ENCODE assay signal across 8 cellular contexts in the genomic region with DNA sequence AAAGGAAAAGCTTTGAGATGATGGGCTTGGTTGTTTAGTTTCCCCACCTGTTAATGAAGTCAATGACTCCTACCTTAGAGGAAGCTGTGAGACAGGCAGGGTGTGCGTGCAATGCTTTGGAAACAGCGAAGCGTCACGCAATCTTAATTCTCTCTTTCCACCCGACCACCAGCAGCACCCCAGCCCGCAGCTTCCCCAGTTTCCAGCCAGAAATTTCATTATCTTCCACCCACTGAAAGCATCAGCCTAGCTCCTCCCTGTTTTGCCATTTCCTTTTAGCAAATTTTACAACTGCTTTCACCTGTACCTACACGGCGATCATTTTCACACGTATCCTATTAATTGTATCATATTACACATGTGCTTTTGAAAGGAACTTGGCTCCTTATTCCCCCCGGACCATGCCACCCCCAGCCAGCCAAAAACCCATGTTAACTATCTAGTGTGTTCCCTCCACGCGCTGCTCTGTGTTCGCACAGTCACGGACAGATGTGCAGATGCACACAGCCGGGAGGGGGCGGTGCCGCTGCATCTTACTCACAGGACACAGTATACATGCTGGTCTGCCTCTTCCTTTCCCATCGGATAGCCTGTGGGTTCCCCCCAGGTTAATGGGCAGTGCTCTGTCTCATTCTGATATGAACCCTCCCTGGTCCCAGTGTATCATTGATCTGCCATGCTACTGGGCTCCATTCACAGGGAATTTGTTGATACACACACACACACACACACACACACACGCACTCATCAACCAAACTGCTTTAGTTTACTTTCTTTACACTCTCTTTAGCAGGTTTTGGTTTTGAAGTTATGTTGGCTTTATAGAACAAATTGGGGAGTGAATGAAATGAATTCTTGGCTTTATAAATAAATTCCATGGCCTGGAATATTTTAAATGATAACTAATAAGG. TPM values are rescaled to one million over a fixed set of nuclear protein-coding genes. Genes with fewer than 3 reads are reported as not detected.
DNase-seq lines count a peak whose midpoint lies in the region; ATAC-seq and TF ChIP-seq lines count a peak whose summit lies in the region.

No MANE protein-coding gene starts in this region.

- H4K20me1 ChIP-seq in PC-3 (ENCODE audit: low read length) = no peaks in the 10 kb centered on the region

- peaks cover 5% of the 10 kb centered on the region; the same call in 1 of the 2 replicates for H3K36me3 ChIP-seq in HUES48 (ENCODE audit: control insufficient read depth, insufficient read depth, low read length)
- H3K36me3 ChIP-seq in PC-3 (ENCODE audit: low read depth, low read length) = no peaks in the 10 kb centered on the region

- no peaks in the 10 kb centered on the region for H3F3A ChIP-seq in PC-3 (ENCODE audit: low read length, unreplicated experiment)

- CTCF ChIA-PET in PC-3 (lab: Charles Lee) = interaction anchor here (0.6 to 1.7 kb wide), 14 partner anchors 20 to 478 kb away, joined by 3 to 23 read pairs (median 4); partner anchors contain the start of genes BIN1 and ERCC3

- H3K4me3 Mint-ChIP-seq in activated T-cell treated with anti-CD3 and anti-CD28 coated beads, Interleukin-2, amount 50 U/mL, for 24 hours = peak overlapping the region; percentile 59

- DNase-seq in AG09319 (ENCODE audit: extremely low read depth, low read depth) (no peak), PC-3 (peak; percentile 85), fibroblast of the aortic adventitia (ENCODE audit: low read depth) (peak; percentile 47), renal cortical epithelial cell (ENCODE audit: low read depth) (peak; percentile 57)
- DNase-seq in activated T-cell treated with anti-CD3 and anti-CD28 coated beads, Interleukin-2, amount 50 U/mL, for 24 hours = peak; percentile 72

- peak overlapping the region; percentile 78 for H2AFZ ChIP-seq in PC-3 (ENCODE audit: low read length)

- H3K9me2 ChIP-seq in PC-3 (replicated peaks; ENCODE audit: low read length) = no peaks in the 10 kb centered on the region

- H3K79me2 ChIP-seq in PC-3 (ENCODE audit: low read length) = no peaks in the 10 kb centered on the region

- H3K36me3 Mint-ChIP-seq in activated T-cell treated with anti-CD3 and anti-CD28 coated beads, Interleukin-2, amount 50 U/mL, for 24 hours (ENCODE audit: low read depth) = no peaks in the 10 kb centered on the region

- H3K27me3 ChIP-seq in HUES48 (ENCODE audit: control insufficient read depth, insufficient read depth, low read length) (no peaks in the 10 kb centered on the region), PC-3 (ENCODE audit: low read length) (no peaks in the 10 kb centered on the region)

- H3K4me1 ChIP-seq in HUES48 (ENCODE audit: control insufficient read depth, insufficient read depth, low read length) = peaks cover 25% of the 10 kb centered on the region
- H3K4me1 ChIP-seq in PC-3 (ENCODE audit: insufficient read depth, low read length) = no peaks in the 10 kb centered on the region

- no peaks in the 10 kb centered on the region for H3K9me3 Mint-ChIP-seq in activated T-cell treated with anti-CD3 and anti-CD28 coated beads, Interleukin-2, amount 50 U/mL, for 24 hours

- no peak overlapping the region for H3K27ac ChIP-seq in HUES48 (ENCODE audit: low read depth, low read length)
- H3K27ac ChIP-seq in PC-3 (ENCODE audit: low read length) = no peak overlapping the region

- peak overlapping the region; percentile 52 for H3K27ac Mint-ChIP-seq in activated T-cell treated with anti-CD3 and anti-CD28 coated beads, Interleukin-2, amount 50 U/mL, for 24 hours

- peak; percentile 91 for ATAC-seq in GM19023 (IDR thresholded peaks at IDR 0.05; ENCODE audit: unreplicated experiment)
- peak; percentile 100 for ATAC-seq in PC-3
- no peak for ATAC-seq in GM21447 (IDR thresholded peaks at IDR 0.05; ENCODE audit: unreplicated experiment)

- BruUV-seq in PC-3 (replicated peaks; lab: Mats Ljungman, UMichigan) = no TSS peak

- intact Hi-C loops in PC-3 (cut with micrococcal nuclease) = loop anchor here (1.0 to 10.0 kb wide), 4 partner anchors 48 to 447 kb away; partner anchors contain the start of gene GPR17

- POLR2A ChIA-PET in PC-3 (lab: Charles Lee; ENCODE audit: unreplicated experiment) = interaction anchor here (1.2 kb wide), 1 partner anchor 96 kb away, joined by 5 read pairs; the partner anchor contains the start of gene ERCC3

- no peak overlapping the region for H3K9ac ChIP-seq in HUES48 (ENCODE audit: low read depth, low read length)
- H3K9ac ChIP-seq in PC-3 (ENCODE audit: low read length) = peak overlapping the region; percentile 35

- no peaks in the 10 kb centered on the region for H3K27me3 Mint-ChIP-seq in activated T-cell treated with anti-CD3 and anti-CD28 coated beads, Interleukin-2, amount 50 U/mL, for 24 hours

- H3K4me2 ChIP-seq in PC-3 (ENCODE audit: low read length) = peak overlapping the region; percentile 82

- H3K9me3 ChIP-seq in HUES48 (ENCODE audit: control insufficient read depth, insufficient read depth, low read length) (0 out of 2 replicates have a peak, but pooled peaks cover 5% of the 10 kb centered on the region), PC-3 (ENCODE audit: low read length) (no peaks in the 10 kb centered on the region)

- peaks cover 4% of the 10 kb centered on the region for H3K4me1 Mint-ChIP-seq in activated T-cell treated with anti-CD3 and anti-CD28 coated beads, Interleukin-2, amount 50 U/mL, for 24 hours (ENCODE audit: low read depth)

- H3K4me3 ChIP-seq in HUES48 (ENCODE audit: low read depth, low read length) = peak overlapping the region; percentile 20; the same call in 1 of the 2 replicates
- peak overlapping the region; percentile 65 for H3K4me3 ChIP-seq in PC-3 (ENCODE audit: low read length)
- no peak overlapping the region for H3K4me3 ChIP-seq in fibroblast of the aortic adventitia (ENCODE audit: low read depth, low read length)

- TF ChIP-seq CTCF in AG09319 (IDR thresholded peaks at IDR 0.05; ENCODE audit: low read depth, low read length) (peak; percentile 49), PC-3 (conservative IDR thresholded peaks at IDR 0.05; ENCODE audit: low read depth, low read length) (peak; percentile 95), fibroblast of the aortic adventitia (IDR thresholded peaks at IDR 0.05; ENCODE audit: insufficient read depth, low read length) (peak; percentile 60)

RNA-seq across cellular contexts. Expression of gene CYP27C1, which starts 22.4 kb away (rescaled TPM):
- total RNA-seq in PC-3 (2014; rRNA removed) = 0.36 and 1.2 TPM in 2 replicates
- total RNA-seq in fibroblast of the aortic adventitia (ENCODE audit: low replicate concordance) = 0.41 and 0.72 TPM in 2 replicates
- 1.5 and 1.7 TPM in 2 replicates for total RNA-seq in renal cortical epithelial cell
